In the genomic region with DNA sequence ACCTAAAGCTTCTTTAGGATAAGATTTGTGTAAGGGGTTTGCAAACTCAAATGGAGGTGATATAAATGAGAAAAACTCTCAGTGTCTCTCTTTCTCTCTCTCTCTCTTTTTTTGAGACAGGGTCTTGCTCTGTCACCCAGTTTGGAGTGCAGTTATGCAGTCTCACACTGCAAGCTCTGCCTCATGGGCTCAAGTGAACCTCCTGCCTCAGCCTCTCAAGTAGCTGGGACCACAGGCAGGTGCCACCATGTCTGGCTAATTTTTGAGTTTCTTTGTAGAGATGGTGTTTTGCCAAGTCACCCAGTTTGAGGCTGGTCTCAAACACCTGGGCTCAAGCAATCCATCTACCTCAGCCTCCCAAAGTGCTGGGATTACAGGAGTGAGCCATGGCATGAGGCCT, we compare ENCODE assay signal across 12 cellular contexts. TPM values are rescaled to one million over a fixed set of nuclear protein-coding genes. Genes with fewer than 3 reads are reported as not detected.
A peak's percentile ranks its signal among the peaks of the same experiment; 100 is the strongest.
DNase-seq lines count a peak whose midpoint lies in the region; ATAC-seq and TF ChIP-seq lines count a peak whose summit lies in the region.
"Had no signal": no experiment of that assay in that cellular context is flagged by ENCODE, and none has a peak within 500 bp of the region (broad histone marks: within the 10 kb centered on the region; RNA-seq: fewer than 3 reads in every experiment).

No MANE protein-coding gene starts in this region.

- peaks cover 5% of the 10 kb centered on the region; the same call in 1 of the 2 replicates for H3K9me2 ChIP-seq in GM23248 (ENCODE audit: insufficient read depth)

- H3K56ac ChIP-seq in IMR-90 (ENCODE audit: extremely low read depth, insufficient read depth, low read length) = no peak overlapping the region

- no peak overlapping the region for H2AK9ac ChIP-seq in IMR-90 (replicated peaks; ENCODE audit: low read depth, low read length, poor library complexity)

- in situ Hi-C loops in IMR-90 (cut with MboI; ENCODE audit: low sequenced_read_pairs) = no loop called here
- in situ Hi-C loops in GM23248 (cut with MboI) = no loop called here

- H2BK5ac ChIP-seq in IMR-90 (ENCODE audit: low read depth, low read length, poor library complexity, severe bottlenecking) = no peak overlapping the region

- peak overlapping the region; percentile 35 for H2AK5ac ChIP-seq in IMR-90 (ENCODE audit: low read depth, low read length)

- H3K36me3 ChIP-seq in IMR-90 (ENCODE audit: control insufficient read depth, insufficient read depth, low read length) (no peaks in the 10 kb centered on the region), prostate gland (no peaks in the 10 kb centered on the region), GM23248 (ENCODE audit: low read depth) (no peaks in the 10 kb centered on the region)

- H3K4ac ChIP-seq in IMR-90 (ENCODE audit: low read depth, low read length) = no peak overlapping the region

- dilution Hi-C loops in IMR-90 (cut with HindIII; ENCODE audit: low sequenced_read_pairs, unreplicated experiment) = no loop called here

- H2BK20ac ChIP-seq in IMR-90 (ENCODE audit: low read depth, low read length) = no peak overlapping the region

- no peak overlapping the region for H3K18ac ChIP-seq in IMR-90 (ENCODE audit: low read depth, low read length)

- H2BK120ac ChIP-seq in IMR-90 (ENCODE audit: low read depth, low read length) = no peak overlapping the region; the same call in 1 of the 2 replicates

- POLR2A ChIA-PET in IMR-90 (lab: Charles Lee; ENCODE audit: unreplicated experiment) = no interaction called here

- CTCF ChIA-PET in Calu3 (lab: Charles Lee) (interaction anchor here (0.8 kb wide), 1 partner anchor 33 kb away, joined by 5 read pairs; no protein-coding TSS in a partner anchor), IMR-90 (lab: Yijun Ruan, JAX) (no interaction called here)

- H3K27me3 ChIP-seq in IMR-90 (ENCODE audit: control insufficient read depth, insufficient read depth, low read length) = no peaks in the 10 kb centered on the region
- no peaks in the 10 kb centered on the region for H3K27me3 ChIP-seq in prostate gland (replicated peaks; ENCODE audit: insufficient read depth)
- H3K27me3 ChIP-seq in GM23248 (replicated peaks; ENCODE audit: insufficient read depth) = no peaks in the 10 kb centered on the region

- H3F3A ChIP-seq in GM23248 (ENCODE audit: insufficient read depth) = peaks cover 24% of the 10 kb centered on the region

- H4K91ac ChIP-seq in IMR-90 (ENCODE audit: insufficient read depth, low read depth, low read length) = no peak overlapping the region

- H4K8ac ChIP-seq in IMR-90 (ENCODE audit: low read depth in 2 of 2, low read length in 2 of 2) = no peak overlapping the region

- no peak overlapping the region for H3K14ac ChIP-seq in IMR-90 (replicated peaks; ENCODE audit: low read depth, low read length)

- no peaks in the 10 kb centered on the region for H3K79me2 ChIP-seq in GM23248 (ENCODE audit: insufficient read depth)

- H3K4me1 Mint-ChIP-seq in Calu3 (ENCODE audit: low read depth, unreplicated experiment) = peaks cover 39% of the 10 kb centered on the region
- H3K4me1 Mint-ChIP-seq in activated naive CD8-positive, alpha-beta T cell treated with anti-CD3 and anti-CD28 coated beads, Interleukin-2, amount 50 U/mL, for 24 hours = peaks cover 81% of the 10 kb centered on the region

- peaks cover 3% of the 10 kb centered on the region for H3K4me1 ChIP-seq in IMR-90 (ENCODE audit: control insufficient read depth, insufficient read depth, low read length)
- H3K4me1 ChIP-seq in prostate gland (replicated peaks) = no peaks in the 10 kb centered on the region
- H3K4me1 ChIP-seq in GM23248 (ENCODE audit: insufficient read depth) = peaks cover 30% of the 10 kb centered on the region

- no peaks in the 10 kb centered on the region for H3K9me3 Mint-ChIP-seq in Calu3 (ENCODE audit: low read depth, unreplicated experiment)
- H3K9me3 Mint-ChIP-seq in activated naive CD8-positive, alpha-beta T cell treated with anti-CD3 and anti-CD28 coated beads, Interleukin-2, amount 50 U/mL, for 24 hours = no peaks in the 10 kb centered on the region
- H3K9me3 Mint-ChIP-seq: nephron had no signal

- TF ChIP-seq RAD21 in IMR-90 (IDR thresholded peaks at IDR 0.05; ENCODE audit: low read length) = no peak

- H3K79me1 ChIP-seq in IMR-90 (ENCODE audit: low read depth in 1 of 2, low read length in 2 of 2) = peaks cover 0 to 23% of the 10 kb centered on the region in 2 experiments; a peak in 2 of 4 replicates

- H3K9ac ChIP-seq in IMR-90 (ENCODE audit: low read depth, low read length) (no peak overlapping the region), GM23248 (no peak overlapping the region)

- H3K9me1 ChIP-seq in IMR-90 (ENCODE audit: insufficient read depth, low read length) = peaks cover 7% of the 10 kb centered on the region; the same call in 1 of the 2 replicates

- BruUV-seq in Calu3 (replicated peaks; lab: Mats Ljungman, UMichigan) = no TSS peak
- BruUV-seq in IMR-90 (replicated peaks; lab: Mats Ljungman, UMichigan) = no TSS peak

- H3K9me3 ChIP-seq in IMR-90 (ENCODE audit: control insufficient read depth, insufficient read depth, low read length) (no peaks in the 10 kb centered on the region), prostate gland (no peaks in the 10 kb centered on the region), GM23248 (ENCODE audit: low read depth) (no peaks in the 10 kb centered on the region)

- no peak for DNase-seq in Calu3
- DNase-seq in IMR-90 = no peak
- DNase-seq in activated naive CD8-positive, alpha-beta T cell treated with anti-CD3 and anti-CD28 coated beads, Interleukin-2, amount 50 U/mL, for 24 hours = no peak
- no peak for DNase-seq in prostate gland (ENCODE audit: low spot score)
- DNase-seq in GM23248 = no peak
- DNase-seq in AML-193 (lab: John Stamatoyannopoulos, UW) = no peak
- DNase-seq in NCI-H2081 treated with DMSO at 0.1 percent for 48 hours (lab: John Stamatoyannopoulos, UW) = no peak
- DNase-seq: NCI-H1417 treated with DMSO at 0.1 percent for 48 hours; stimulated activated CD4-positive, alpha-beta T cell treated with anti-CD3 and anti-CD28 coated beads, Interleukin-12 subunit alpha, Interleukin-12 subunit beta, amount 100 ng/mL, for 4 hours had no signal

- peak overlapping the region; percentile 96 for H3K27ac Mint-ChIP-seq in Calu3 (ENCODE audit: unreplicated experiment)
- H3K27ac Mint-ChIP-seq in activated naive CD8-positive, alpha-beta T cell treated with anti-CD3 and anti-CD28 coated beads, Interleukin-2, amount 50 U/mL, for 24 hours = peak overlapping the region; percentile 96
- H3K27ac Mint-ChIP-seq: nephron had no signal

- H3K4me3 ChIP-seq in IMR-90 (ENCODE audit: insufficient read depth, low read depth, low read length) = no peak overlapping the region
- no peak overlapping the region for H3K4me3 ChIP-seq in prostate gland
- H3K4me3 ChIP-seq in GM23248 = no peak overlapping the region

- H4K5ac ChIP-seq in IMR-90 (ENCODE audit: low read depth, low read length) = no peak overlapping the region

- H2AFZ ChIP-seq in IMR-90 (replicated peaks; ENCODE audit: low read length, poor library complexity) (no peak overlapping the region), GM23248 (no peak overlapping the region)

- TF ChIP-seq CTCF in Calu3 (IDR thresholded peaks at IDR 0.05; ENCODE audit: unreplicated experiment) (no peak), IMR-90 (conservative IDR thresholded peaks at IDR 0.05; ENCODE audit: low read depth, low read length) (no peak), prostate gland (IDR thresholded peaks at IDR 0.05) (no peak)

- H3K27me3 Mint-ChIP-seq in Calu3 (ENCODE audit: unreplicated experiment) = no peaks in the 10 kb centered on the region
- H3K27me3 Mint-ChIP-seq in activated naive CD8-positive, alpha-beta T cell treated with anti-CD3 and anti-CD28 coated beads, Interleukin-2, amount 50 U/mL, for 24 hours = peaks cover 4% of the 10 kb centered on the region

- ATAC-seq in IMR-90 (ENCODE audit: low read depth) = no peak
- no peak for ATAC-seq in activated naive CD8-positive, alpha-beta T cell treated with anti-CD3 and anti-CD28 coated beads, Interleukin-2, amount 50 U/mL, for 24 hours
- ATAC-seq in HG03159 (IDR thresholded peaks at IDR 0.05; ENCODE audit: unreplicated experiment) = no peak

- H4K20me1 ChIP-seq in IMR-90 (ENCODE audit: insufficient read depth, low read length) (no peaks in the 10 kb centered on the region), GM23248 (ENCODE audit: insufficient read depth) (no peaks in the 10 kb centered on the region)

- H3K36me3 Mint-ChIP-seq in Calu3 (ENCODE audit: insufficient read depth, unreplicated experiment) = peaks cover 65% of the 10 kb centered on the region
- H3K36me3 Mint-ChIP-seq in activated naive CD8-positive, alpha-beta T cell treated with anti-CD3 and anti-CD28 coated beads, Interleukin-2, amount 50 U/mL, for 24 hours (ENCODE audit: low read depth) = peaks cover 73% of the 10 kb centered on the region

- H2BK15ac ChIP-seq in IMR-90 (ENCODE audit: low read depth, low read length) = no peak overlapping the region; the same call in 2 of the 3 replicates

- TF ChIP-seq POLR2A in IMR-90 (IDR thresholded peaks at IDR 0.05; ENCODE audit: low read depth, low read length) (no peak), prostate gland (IDR thresholded peaks at IDR 0.05) (no peak)

- H3K4me2 ChIP-seq in IMR-90 (ENCODE audit: low read depth, low read length) = no peak overlapping the region
- no peak overlapping the region for H3K4me2 ChIP-seq in GM23248 (ENCODE audit: unreplicated experiment)

- intact Hi-C loops in Calu3 (cut with micrococcal nuclease; ENCODE audit: unreplicated experiment) = no loop called here
- intact Hi-C loops in IMR-90 (cut with micrococcal nuclease) = no loop called here
- intact Hi-C loops in prostate gland (cut with DNase I) = loop anchor here (10.0 kb wide), 1 partner anchor 455 kb away; no protein-coding TSS in a partner anchor

- H3K4me3 Mint-ChIP-seq in Calu3 (ENCODE audit: low read depth, unreplicated experiment) = peak overlapping the region; percentile 74
- H3K4me3 Mint-ChIP-seq in activated naive CD8-positive, alpha-beta T cell treated with anti-CD3 and anti-CD28 coated beads, Interleukin-2, amount 50 U/mL, for 24 hours = peak overlapping the region; percentile 96

- H3K27ac ChIP-seq in IMR-90 (ENCODE audit: insufficient read depth, low read length) (no peak overlapping the region), prostate gland (peak overlapping the region; percentile 15 to 26), GM23248 (no peak overlapping the region)
- H3K27ac ChIP-seq: HL-60 had no signal

- no peak overlapping the region for H3K23ac ChIP-seq in IMR-90 (ENCODE audit: low read depth, low read length)

RNA-seq across cellular contexts. Expression of a gene that starts 2.9 kb away (rescaled TPM):
- total RNA-seq in Calu3 (2022) (69.4 and 85.6 TPM in 2 replicates), IMR-90 (2012; rRNA removed) (5.0 and 6.4 TPM in 2 replicates), prostate gland (1 to 10 TPM; 5.2 to 9.2 TPM)
- polyA plus RNA-seq in IMR-90 (2012; rRNA removed) (1.3 and 2.2 TPM in 2 replicates), GM23248 (2016; fragmentation: Nextera tagmentation; extraction: Ambion mirVana) (0.57 and 0.79 TPM in 2 replicates)
- polyA plus RNA-seq in IMR-90 (2012; cell fraction: cytosol; rRNA removed) = 0.25 and 0.29 TPM in 2 replicates
- 0.07 and 0.97 TPM in 2 replicates for polyA plus RNA-seq in IMR-90 (2012; cell fraction: nucleus; rRNA removed; ENCODE audit: low replicate concordance)
- total RNA-seq in GM23248 (2014; rRNA removed; shearing (Covaris generic)) = 0.89 and 0.97 TPM in 2 replicates

RNA-seq across cellular contexts. Expression of a gene that starts 26.8 kb away (rescaled TPM):
- 28.3 and 32.6 TPM in 2 replicates for total RNA-seq in Calu3 (2022)
- total RNA-seq in IMR-90 (2012; rRNA removed) = 112 and 204 TPM in 2 replicates
- polyA plus RNA-seq in IMR-90 (2012; rRNA removed) = 40.4 and 48.0 TPM in 2 replicates
- 9.2 and 19.6 TPM in 2 replicates for polyA plus RNA-seq in IMR-90 (2012; cell fraction: cytosol; rRNA removed)
- 8.4 and 78.2 TPM in 2 replicates for polyA plus RNA-seq in IMR-90 (2012; cell fraction: nucleus; rRNA removed; ENCODE audit: low replicate concordance)
- 10 to 100 TPM; 48.7 to 54.5 TPM for total RNA-seq in prostate gland
- total RNA-seq in GM23248 (2014; rRNA removed; shearing (Covaris generic)) = 73.7 and 104 TPM in 2 replicates
- 60.7 and 63.2 TPM in 2 replicates for polyA plus RNA-seq in GM23248 (2016; fragmentation: Nextera tagmentation; extraction: Ambion mirVana)

Comparison
In these comparisons a context has a peak if more than half of its experiments do, and no peak if none do; other contexts are left out.
1. H3K27ac ChIP-seq: peak in prostate gland (2 of 2); none in IMR-90 (single experiment) and GM23248 (single experiment).